8 cellular contexts compared by ENCODE assay signal in genomic region chr1:148302586-148303364, GRCh38.
DNase-seq lines count a peak whose midpoint lies in the region; ATAC-seq and TF ChIP-seq lines count a peak whose summit lies in the region.
"Not testable (repeated sequence)": the region's sequence is repeated elsewhere in the genome, so short reads cannot be mapped to it uniquely, and the experiment has no call there.

No MANE protein-coding gene starts in this region.

- in situ Hi-C loops in astrocyte of the spinal cord (cut with HindIII; ENCODE audit: low sequenced_read_pairs): not testable (repeated sequence)

- not testable (repeated sequence) for H4K20me1 ChIP-seq in neural progenitor cell (ENCODE audit: low read depth)

- not testable (repeated sequence) for H3K27ac ChIP-seq in cardiac muscle cell, neural progenitor cell

- not testable (repeated sequence) for H3K9me3 Mint-ChIP-seq in CD14-positive monocyte; activated CD4-positive, alpha-beta T cell treated with anti-CD3 and anti-CD28 coated beads, Interleukin-2, amount 10 ng/mL, durations not matched to agents 7 days and 5 days; neural progenitor cell

- H3K4me1 Mint-ChIP-seq in CD14-positive monocyte: peaks cover 38% of the 10 kb centered on the region
- H3K4me1 Mint-ChIP-seq in activated CD4-positive, alpha-beta T cell treated with anti-CD3 and anti-CD28 coated beads, Interleukin-2, amount 10 ng/mL, durations not matched to agents 7 days and 5 days: peaks cover 26% of the 10 kb centered on the region
- H3K4me1 Mint-ChIP-seq in neural progenitor cell: not testable (repeated sequence)

- H3K4me3 Mint-ChIP-seq in CD14-positive monocyte (peak overlapping the region; percentile 73 to 81), neural progenitor cell (peak overlapping the region; percentile 88)
- H3K4me3 Mint-ChIP-seq in activated CD4-positive, alpha-beta T cell treated with anti-CD3 and anti-CD28 coated beads, Interleukin-2, amount 10 ng/mL, durations not matched to agents 7 days and 5 days: peak overlapping the region; percentile 61

- CTCF ChIA-PET in activated CD4-positive, alpha-beta T cell treated with anti-CD3 and anti-CD28 coated beads, Interleukin-2, amount 10 ng/mL, durations not matched to agents 7 days and 5 days (lab: Charles Lee): interaction anchor here (0.6 to 1.5 kb wide), 2 partner anchors 32 to 1792 kb away, joined by 3 to 6 read pairs; no protein-coding TSS in a partner anchor

- not testable (repeated sequence) for H3K4me1 ChIP-seq in cardiac muscle cell (ENCODE audit: low read depth); neural progenitor cell

- H3K27me3 ChIP-seq in cardiac muscle cell: peaks cover 27% of the 10 kb centered on the region
- not testable (repeated sequence) for H3K27me3 ChIP-seq in neural progenitor cell

- ATAC-seq in GM21576 (IDR thresholded peaks at IDR 0.05; ENCODE audit: unreplicated experiment): peak; percentile 75
- peak; percentile 72 for ATAC-seq in HG03565 (IDR thresholded peaks at IDR 0.05; ENCODE audit: unreplicated experiment)

- POLR2A ChIA-PET in activated CD4-positive, alpha-beta T cell treated with anti-CD3 and anti-CD28 coated beads, Interleukin-2, amount 10 ng/mL, durations not matched to agents 7 days and 5 days (lab: Charles Lee): interaction anchor here (0.6 to 1.2 kb wide), 2 partner anchors 27 to 31 kb away, joined by 3 to 7 read pairs; no protein-coding TSS in a partner anchor

- peak; percentile 47 for DNase-seq in CD14-positive monocyte (ENCODE audit: low spot score)
- DNase-seq in activated CD4-positive, alpha-beta T cell treated with anti-CD3 and anti-CD28 coated beads, Interleukin-2, amount 10 ng/mL, durations not matched to agents 7 days and 5 days: peak; percentile 39
- not testable (repeated sequence) for DNase-seq in astrocyte of the spinal cord (ENCODE audit: low read depth, low spot score); cardiac muscle cell (ENCODE audit: low read depth in 1 of 2, low spot score in 1 of 2); neural progenitor cell (ENCODE audit: low spot score)
- peak; percentile 48 to 67 for DNase-seq in stimulated activated CD8-positive, alpha-beta memory T cell treated with anti-CD3 and anti-CD28 coated beads, Interleukin-2, amount 100 ng/mL, for 48 hours (ENCODE audit: low read depth in 2 of 2)

- H2AFZ ChIP-seq in neural progenitor cell (replicated peaks): peak overlapping the region; percentile 84

- H3K79me2 ChIP-seq in neural progenitor cell (ENCODE audit: low read depth): not testable (repeated sequence)

- H3K4me2 ChIP-seq in neural progenitor cell: peak overlapping the region; percentile 78

- not testable (repeated sequence) for H3K9me3 ChIP-seq in cardiac muscle cell (ENCODE audit: low read depth); neural progenitor cell (ENCODE audit: low read depth)

- TF ChIP-seq CTCF in CD14-positive monocyte (IDR thresholded peaks at IDR 0.05); astrocyte of the spinal cord (IDR thresholded peaks at IDR 0.05; ENCODE audit: low read depth, low read length); cardiac muscle cell (IDR thresholded peaks at IDR 0.05; ENCODE audit: low read depth, low read length); neural progenitor cell (IDR thresholded peaks at IDR 0.05): not testable (repeated sequence)

- peaks cover 12 to 17% (median 15%) of the 10 kb centered on the region in 3 donors for H3K27me3 Mint-ChIP-seq in CD14-positive monocyte (ENCODE audit: low read depth in 3 of 3)
- peaks cover 27% of the 10 kb centered on the region for H3K27me3 Mint-ChIP-seq in activated CD4-positive, alpha-beta T cell treated with anti-CD3 and anti-CD28 coated beads, Interleukin-2, amount 10 ng/mL, durations not matched to agents 7 days and 5 days
- not testable (repeated sequence) for H3K27me3 Mint-ChIP-seq in neural progenitor cell (ENCODE audit: insufficient read depth, low read depth)

- not testable (repeated sequence) for H3K27ac Mint-ChIP-seq in CD14-positive monocyte; activated CD4-positive, alpha-beta T cell treated with anti-CD3 and anti-CD28 coated beads, Interleukin-2, amount 10 ng/mL, durations not matched to agents 7 days and 5 days; neural progenitor cell

- not testable (repeated sequence) for H3K36me3 ChIP-seq in cardiac muscle cell, neural progenitor cell

- not testable (repeated sequence) for H3K9ac ChIP-seq in neural progenitor cell

- intact Hi-C loops in CD14-positive monocyte (cut with micrococcal nuclease): not testable (repeated sequence)

- not testable (repeated sequence) for H3F3A ChIP-seq in neural progenitor cell (ENCODE audit: low read depth)

- H3K36me3 Mint-ChIP-seq in CD14-positive monocyte; activated CD4-positive, alpha-beta T cell treated with anti-CD3 and anti-CD28 coated beads, Interleukin-2, amount 10 ng/mL, durations not matched to agents 7 days and 5 days (ENCODE audit: low read depth); neural progenitor cell: not testable (repeated sequence)

- H3K4me3 ChIP-seq in astrocyte of the spinal cord (ENCODE audit: low read depth, low read length): peak overlapping the region; percentile 39
- H3K4me3 ChIP-seq in cardiac muscle cell: peak overlapping the region; percentile 11
- H3K4me3 ChIP-seq in neural progenitor cell: peak overlapping the region; percentile 52
